9 cellular contexts compared by ENCODE assay signal in the genomic region with DNA sequence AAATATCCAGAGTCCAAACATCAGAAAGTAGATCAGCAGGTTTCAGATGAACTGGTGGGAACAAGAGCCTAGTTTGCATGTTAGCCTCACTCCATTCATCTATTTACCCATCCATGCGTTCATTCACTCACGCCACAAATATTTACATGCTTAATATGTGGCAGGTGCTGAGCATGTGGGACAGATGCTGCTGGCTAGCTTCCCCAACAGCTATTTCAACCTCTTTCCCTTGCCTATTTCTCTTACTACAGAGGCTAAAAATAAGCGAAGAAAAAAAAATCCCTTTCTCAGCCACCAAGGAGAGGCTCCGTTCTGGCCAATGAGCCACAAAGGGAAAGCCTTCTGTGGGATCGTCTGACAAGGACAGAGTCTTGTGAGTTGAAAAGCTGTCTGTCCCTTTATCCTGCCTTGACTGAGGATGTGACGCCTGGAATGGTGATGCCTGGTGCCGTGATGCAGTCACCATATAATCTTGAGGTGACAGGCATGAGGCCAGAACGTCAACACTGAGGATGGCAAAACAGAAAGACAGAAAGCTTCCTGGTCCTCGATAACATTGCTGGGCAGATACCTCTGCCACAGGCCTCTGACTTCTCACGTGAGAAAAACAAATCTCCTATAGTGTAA.
A peak's percentile ranks its signal among the peaks of the same experiment; 100 is the strongest.
DNase-seq lines count a peak whose midpoint lies in the region; ATAC-seq and TF ChIP-seq lines count a peak whose summit lies in the region.
"Had no signal": no experiment of that assay in that cellular context is flagged by ENCODE, and none has a peak within 500 bp of the region (broad histone marks: within the 10 kb centered on the region; RNA-seq: fewer than 3 reads in every experiment).

No MANE protein-coding gene starts in this region.

- peaks cover 20% of the 10 kb centered on the region for H3K4me1 ChIP-seq in left ventricle myocardium inferior

- no peak overlapping the region for H3K27ac Mint-ChIP-seq in activated CD4-positive, alpha-beta T cell treated with anti-CD3 and anti-CD28 coated beads, Interleukin-2, amount 10 ng/mL, durations not matched to agents 24 days and 14 days
- H3K27ac Mint-ChIP-seq: natural killer cell had no signal

- H3K27me3 Mint-ChIP-seq in activated CD4-positive, alpha-beta T cell treated with anti-CD3 and anti-CD28 coated beads, Interleukin-2, amount 10 ng/mL, durations not matched to agents 24 days and 14 days = no peaks in the 10 kb centered on the region

- DNase-seq in Right ventricle myocardium inferior (ENCODE audit: missing footprints) (no peak), left ventricle myocardium inferior (no peak), NCI-H526 treated with DMSO at 0.1 percent for 48 hours (lab: John Stamatoyannopoulos, UW) (peak; percentile 91), amygdala (lab: John Stamatoyannopoulos, UW) (no peak), epidermal melanocyte (ENCODE audit: insufficient read length, low spot score) (no peak)
- no peak for DNase-seq in activated CD4-positive, alpha-beta T cell treated with anti-CD3 and anti-CD28 coated beads, Interleukin-2, amount 10 ng/mL, durations not matched to agents 24 days and 14 days
- DNase-seq: natural killer cell had no signal

- H3K36me3 ChIP-seq in left ventricle myocardium inferior = peaks cover 6% of the 10 kb centered on the region

- no peaks in the 10 kb centered on the region for H3K27me3 ChIP-seq in left ventricle myocardium inferior (ENCODE audit: low read depth)

- intact Hi-C loops in Right ventricle myocardium inferior (cut with DNase I) = no loop called here
- intact Hi-C loops in left ventricle myocardium inferior (cut with micrococcal nuclease) = no loop called here
- intact Hi-C loops in activated CD4-positive, alpha-beta T cell treated with anti-CD3 and anti-CD28 coated beads, Interleukin-2, amount 10 ng/mL, durations not matched to agents 24 days and 14 days (cut with micrococcal nuclease) = no loop called here

- no peak overlapping the region for H3K4me3 Mint-ChIP-seq in activated CD4-positive, alpha-beta T cell treated with anti-CD3 and anti-CD28 coated beads, Interleukin-2, amount 10 ng/mL, durations not matched to agents 24 days and 14 days
- H3K4me3 Mint-ChIP-seq: natural killer cell had no signal

- TF ChIP-seq CTCF in left ventricle myocardium inferior (IDR thresholded peaks at IDR 0.05; ENCODE audit: borderline replicate concordance) = no peak

- no peaks in the 10 kb centered on the region for H3K36me3 Mint-ChIP-seq in activated CD4-positive, alpha-beta T cell treated with anti-CD3 and anti-CD28 coated beads, Interleukin-2, amount 10 ng/mL, durations not matched to agents 24 days and 14 days (ENCODE audit: low read depth)
- H3K36me3 Mint-ChIP-seq: natural killer cell had no signal

- ATAC-seq in Right ventricle myocardium inferior (peak; percentile 17), HG03045 (IDR thresholded peaks at IDR 0.05; ENCODE audit: unreplicated experiment) (peak; percentile 75)
- ATAC-seq: natural killer cell had no signal

- no peak overlapping the region for H3K27ac ChIP-seq in left ventricle myocardium inferior (replicated peaks)
- H3K27ac ChIP-seq in temporal lobe (ENCODE audit: low read depth, low read length) = peak overlapping the region; percentile 59

- no peak overlapping the region for H3K4me3 ChIP-seq in left ventricle myocardium inferior

- H3K4me1 Mint-ChIP-seq in activated CD4-positive, alpha-beta T cell treated with anti-CD3 and anti-CD28 coated beads, Interleukin-2, amount 10 ng/mL, durations not matched to agents 24 days and 14 days = no peaks in the 10 kb centered on the region
- H3K4me1 Mint-ChIP-seq: natural killer cell had no signal

- no peaks in the 10 kb centered on the region for H3K9me3 ChIP-seq in left ventricle myocardium inferior (replicated peaks)

- no peaks in the 10 kb centered on the region for H3K9me3 Mint-ChIP-seq in activated CD4-positive, alpha-beta T cell treated with anti-CD3 and anti-CD28 coated beads, Interleukin-2, amount 10 ng/mL, durations not matched to agents 24 days and 14 days
- H3K9me3 Mint-ChIP-seq: natural killer cell had no signal
